In genomic region chr4:85869156-85869555, GRCh38 we compare ENCODE assay signal across 1 cellular context.
TF ChIP-seq lines count a peak whose summit lies in the region.

No MANE protein-coding gene starts in this region.

TF ChIP-seq in IMR-90, 13 proteins besides CTCF, POLR2A, EP300 and RAD21:
- TF ChIP-seq, protein P1, sequence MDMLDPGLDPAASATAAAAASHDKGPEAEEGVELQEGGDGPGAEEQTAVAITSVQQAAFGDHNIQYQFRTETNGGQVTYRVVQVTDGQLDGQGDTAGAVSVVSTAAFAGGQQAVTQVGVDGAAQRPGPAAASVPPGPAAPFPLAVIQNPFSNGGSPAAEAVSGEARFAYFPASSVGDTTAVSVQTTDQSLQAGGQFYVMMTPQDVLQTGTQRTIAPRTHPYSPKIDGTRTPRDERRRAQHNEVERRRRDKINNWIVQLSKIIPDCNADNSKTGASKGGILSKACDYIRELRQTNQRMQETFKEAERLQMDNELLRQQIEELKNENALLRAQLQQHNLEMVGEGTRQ (IDR thresholded peaks at IDR 0.05; ENCODE audit: low read depth, low read length), result no peak
- TF ChIP-seq RCOR1 (IDR thresholded peaks at IDR 0.05; ENCODE audit: insufficient replicate concordance, low read length) (no peak), NFE2L2 (IDR thresholded peaks at IDR 0.05; ENCODE audit: low read depth, low read length) (no peak), FOS (IDR thresholded peaks at IDR 0.05; ENCODE audit: low read depth, low read length) (no peak), RFX5 (IDR thresholded peaks at IDR 0.05; ENCODE audit: low read depth, low read length) (no peak), MAZ (IDR thresholded peaks at IDR 0.05; ENCODE audit: borderline replicate concordance, low read depth, low read length) (no peak), MAFK (IDR thresholded peaks at IDR 0.05; ENCODE audit: low read depth, low read length) (no peak), SMC3 (IDR thresholded peaks at IDR 0.05; ENCODE audit: low read depth, low read length) (no peak), CEBPB (IDR thresholded peaks at IDR 0.05; ENCODE audit: low read depth, low read length) (no peak), BHLHE40 (IDR thresholded peaks at IDR 0.05; ENCODE audit: low read depth, low read length) (no peak)
- TF ChIP-seq, protein P2, sequence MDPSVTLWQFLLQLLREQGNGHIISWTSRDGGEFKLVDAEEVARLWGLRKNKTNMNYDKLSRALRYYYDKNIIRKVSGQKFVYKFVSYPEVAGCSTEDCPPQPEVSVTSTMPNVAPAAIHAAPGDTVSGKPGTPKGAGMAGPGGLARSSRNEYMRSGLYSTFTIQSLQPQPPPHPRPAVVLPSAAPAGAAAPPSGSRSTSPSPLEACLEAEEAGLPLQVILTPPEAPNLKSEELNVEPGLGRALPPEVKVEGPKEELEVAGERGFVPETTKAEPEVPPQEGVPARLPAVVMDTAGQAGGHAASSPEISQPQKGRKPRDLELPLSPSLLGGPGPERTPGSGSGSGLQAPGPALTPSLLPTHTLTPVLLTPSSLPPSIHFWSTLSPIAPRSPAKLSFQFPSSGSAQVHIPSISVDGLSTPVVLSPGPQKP (IDR thresholded peaks at IDR 0.05; ENCODE audit: borderline replicate concordance, low read depth, low read length), result no peak
